1 cellular context compared by ENCODE assay signal in genomic region chr5:82985763-82986162, GRCh38.
TF ChIP-seq lines count a peak whose summit lies in the region.

No MANE protein-coding gene starts in this region.

TF ChIP-seq in HepG2, 621 proteins besides CTCF, POLR2A, EP300 and RAD21 (continued from another document):
- TF ChIP-seq FOXP4 (CRISPR knock-in tag; IDR thresholded peaks at IDR 0.05) (peak; percentile 56), TCF7 (IDR thresholded peaks at IDR 0.05; ENCODE audit: low read depth) (peak; percentile 24; the same call in 1 of the 2 replicates), TAF15 (IDR thresholded peaks at IDR 0.05; ENCODE audit: low read depth, low read length, poor library complexity, severe bottlenecking) (no peak), SOX13 (IDR thresholded peaks at IDR 0.05) (no peak), SOX13 (CRISPR knock-in tag; conservative IDR thresholded peaks at IDR 0.05 in 1 of 2, IDR thresholded peaks at IDR 0.05 in 1 of 2) (peak in 1 of 2 experiments; percentile 52; a peak in 1 of 4 replicates), ISL2 (CRISPR knock-in tag; IDR thresholded peaks at IDR 0.05) (peak; percentile 62), TBX2 (CRISPR knock-in tag; IDR thresholded peaks at IDR 0.05; ENCODE audit: borderline replicate concordance) (no peak), RXRA (CRISPR knock-in tag; IDR thresholded peaks at IDR 0.05) (no peak), KDM6A (CRISPR knock-in tag; IDR thresholded peaks at IDR 0.05; ENCODE audit: low read depth) (0 out of 2 replicates have a peak, but pooled peaks have one; percentile 30), FOXA1 (IDR thresholded peaks at IDR 0.05) (no peak), FOXA1 (CRISPR knock-in tag; IDR thresholded peaks at IDR 0.05) (peak; percentile 62), ZNF503 (CRISPR knock-in tag; IDR thresholded peaks at IDR 0.05) (no peak; the same call in 1 of the 2 replicates), CREM (IDR thresholded peaks at IDR 0.05) (0 out of 2 replicates have a peak, but pooled peaks have one; percentile 40), CREM (CRISPR knock-in tag; IDR thresholded peaks at IDR 0.05) (no peak), SOX6 (IDR thresholded peaks at IDR 0.05) (no peak), SOX6 (CRISPR knock-in tag; IDR thresholded peaks at IDR 0.05) (peak; percentile 34; the same call in 1 of the 2 replicates), GATAD2A (CRISPR knock-in tag; IDR thresholded peaks at IDR 0.05) (peak; percentile 38; the same call in 1 of the 2 replicates), PCBP1 (IDR thresholded peaks at IDR 0.05; ENCODE audit: borderline replicate concordance, low read depth, low read length) (no peak), NCOA2 (CRISPR knock-in tag; IDR thresholded peaks at IDR 0.05) (peak; percentile 45; the same call in 1 of the 2 replicates), JUND (CRISPR knock-in tag; IDR thresholded peaks at IDR 0.05) (no peak), MYNN (CRISPR knock-in tag; IDR thresholded peaks at IDR 0.05; ENCODE audit: low read depth) (no peak), ARID2 (CRISPR knock-in tag; IDR thresholded peaks at IDR 0.05; ENCODE audit: borderline replicate concordance) (no peak)
